In the genomic region with DNA sequence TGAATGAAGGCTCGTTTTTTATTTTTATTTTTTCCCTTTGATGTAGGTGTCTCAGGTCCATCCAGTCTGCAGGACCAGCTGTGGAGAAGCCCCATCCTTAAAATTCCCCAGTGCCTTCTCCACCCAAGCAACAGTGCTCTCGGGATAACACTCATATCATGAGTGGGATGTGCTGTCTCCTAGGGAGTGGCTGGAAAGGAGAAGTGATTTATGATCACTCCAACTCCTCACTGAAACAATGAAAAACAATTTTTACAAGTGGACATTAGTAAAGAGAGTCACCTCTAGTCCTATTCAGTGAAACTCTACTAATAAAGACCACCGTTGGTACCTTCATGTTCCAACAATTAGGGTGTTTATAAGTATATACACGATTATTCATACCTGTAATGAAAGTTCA, we compare ENCODE assay signal across 26 cellular contexts. TPM values are rescaled to one million over a fixed set of nuclear protein-coding genes. Genes with fewer than 3 reads are reported as not detected.
"Had no signal": no experiment of that assay in that cellular context is flagged by ENCODE, and none has a peak within 500 bp of the region (broad histone marks: within the 10 kb centered on the region; RNA-seq: fewer than 3 reads in every experiment).

No MANE protein-coding gene starts in this region.

- H3K4me1 ChIP-seq: parathyroid adenoma had no signal

- H3K36me3 ChIP-seq: neural progenitor cell, ovary, right lobe of liver, spleen, suprapubic skin, tibial artery, transverse colon, upper lobe of right lung, vagina had no signal

- H3K27ac ChIP-seq: neural progenitor cell, ovary, parathyroid adenoma, psoas muscle, right lobe of liver, skin epidermis, spleen, suprapubic skin, testis, tibial artery, upper lobe of right lung, vagina had no signal

- DNase-seq: natural killer cell; occipital lobe; psoas muscle; right cardiac atrium; right lobe of liver; spleen; stimulated activated CD4-positive, alpha-beta T cell treated with anti-CD3 and anti-CD28 coated beads, Interleukin-12 subunit alpha, Interleukin-12 subunit beta, amount 100 ng/mL, for 4 hours; stimulated activated CD4-positive, alpha-beta T cell treated with anti-CD3 and anti-CD28 coated beads, Interleukin-1b, Interleukin-23, amount 100 ng/mL, for 48 hours; stimulated activated CD4-positive, alpha-beta T cell treated with anti-CD3 and anti-CD28 coated beads, Interleukin-4, amount 100 ng/mL, for 1 hour; stimulated activated CD4-positive, alpha-beta T cell treated with anti-CD3 and anti-CD28 coated beads, Interleukin-4, amount 100 ng/mL, for 4 hours; stimulated activated CD8-positive, alpha-beta memory T cell treated with anti-CD3 and anti-CD28 coated beads, Interleukin-4, amount 100 ng/mL, for 48 hours; stimulated activated naive CD4-positive, alpha-beta T cell; stimulated activated naive CD8-positive, alpha-beta T cell treated with anti-CD3 and anti-CD28 coated beads, Interleukin-15, amount 100 ng/mL, for 72 hours; stimulated activated naive CD8-positive, alpha-beta T cell treated with anti-CD3 and anti-CD28 coated beads, Interleukin-15, Interleukin-2, amounts not matched to agents 100 U/mL and 50 U/mL, for 24 hours; testis; upper lobe of right lung had no signal

- H2AFZ ChIP-seq: neural progenitor cell, parathyroid adenoma had no signal

- H3K9me3 ChIP-seq: ovary, psoas muscle, right lobe of liver, spleen, suprapubic skin, testis, tibial artery, transverse colon, upper lobe of right lung, vagina had no signal

- H3K4me3 ChIP-seq: neural progenitor cell, ovary, psoas muscle, right lobe of liver, skin epidermis, smooth muscle cell, spleen, suprapubic skin, testis, tibial artery, transverse colon, upper lobe of right lung, vagina had no signal

- ATAC-seq: natural killer cell; psoas muscle; right cardiac atrium; right lobe of liver; stimulated activated memory B cell treated with anti-CD40 and anti-IgM and Interleukin-4, amounts not matched to agents 10 μg/mL and 1 μg/mL and 100 μg/mL, for 72 hours; stimulated activated naive CD8-positive, alpha-beta T cell treated with anti-CD3 and anti-CD28 coated beads, Interleukin-15, amount 100 ng/mL, for 72 hours; stimulated activated naive CD8-positive, alpha-beta T cell treated with anti-CD3 and anti-CD28 coated beads, Interleukin-15, Interleukin-2, amounts not matched to agents 100 U/mL and 50 U/mL, for 24 hours; upper lobe of right lung had no signal

- H3K27me3 ChIP-seq: ovary, right lobe of liver, testis, tibial artery, vagina had no signal

- H3K79me2 ChIP-seq: parathyroid adenoma had no signal

- H3K4me2 ChIP-seq: neural progenitor cell, smooth muscle cell had no signal

- H3K9ac ChIP-seq: neural progenitor cell, parathyroid adenoma had no signal

RNA-seq across cellular contexts. Expression of gene STUM, which starts 3.5 kb away (rescaled TPM):
- total RNA-seq: natural killer cell had no signal
- polyA plus RNA-seq: smooth muscle cell had no signal
